1 cellular context compared by ENCODE assay signal in the genomic region with DNA sequence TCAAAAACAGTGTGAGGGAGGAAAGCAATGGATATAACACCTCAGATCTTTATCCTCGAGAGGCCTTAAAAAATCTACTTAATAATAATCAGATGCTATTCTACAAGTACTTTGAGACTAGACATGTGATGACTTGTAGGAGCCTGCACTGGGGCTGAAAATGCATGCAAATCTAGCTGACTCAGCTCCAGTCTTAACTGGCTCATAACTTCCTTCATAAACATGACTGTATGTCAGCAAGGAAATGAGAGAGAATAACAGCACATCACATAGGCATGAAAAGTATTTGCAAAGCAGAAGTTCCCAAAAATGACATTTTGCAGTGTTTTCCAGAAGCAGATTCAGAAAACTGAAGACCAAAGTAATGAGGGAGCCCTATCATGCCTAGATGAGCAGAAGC.
A peak's percentile ranks its signal among the peaks of the same experiment; 100 is the strongest.
TF ChIP-seq lines count a peak whose summit lies in the region.

No MANE protein-coding gene starts in this region.

TF ChIP-seq in SK-N-SH, 30 proteins besides CTCF, POLR2A, EP300 and RAD21 (continued from another document):
- TF ChIP-seq, protein P1, sequence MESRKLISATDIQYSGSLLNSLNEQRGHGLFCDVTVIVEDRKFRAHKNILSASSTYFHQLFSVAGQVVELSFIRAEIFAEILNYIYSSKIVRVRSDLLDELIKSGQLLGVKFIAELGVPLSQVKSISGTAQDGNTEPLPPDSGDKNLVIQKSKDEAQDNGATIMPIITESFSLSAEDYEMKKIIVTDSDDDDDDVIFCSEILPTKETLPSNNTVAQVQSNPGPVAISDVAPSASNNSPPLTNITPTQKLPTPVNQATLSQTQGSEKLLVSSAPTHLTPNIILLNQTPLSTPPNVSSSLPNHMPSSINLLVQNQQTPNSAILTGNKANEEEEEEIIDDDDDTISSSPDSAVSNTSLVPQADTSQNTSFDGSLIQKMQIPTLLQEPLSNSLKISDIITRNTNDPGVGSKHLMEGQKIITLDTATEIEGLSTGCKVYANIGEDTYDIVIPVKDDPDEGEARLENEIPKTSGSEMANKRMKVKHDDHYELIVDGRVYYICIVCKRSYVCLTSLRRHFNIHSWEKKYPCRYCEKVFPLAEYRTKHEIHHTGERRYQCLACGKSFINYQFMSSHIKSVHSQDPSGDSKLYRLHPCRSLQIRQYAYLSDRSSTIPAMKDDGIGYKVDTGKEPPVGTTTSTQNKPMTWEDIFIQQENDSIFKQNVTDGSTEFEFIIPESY (IDR thresholded peaks at IDR 0.05; ENCODE audit: borderline replicate concordance, low read depth) = no peak
- TF ChIP-seq, protein P2, sequence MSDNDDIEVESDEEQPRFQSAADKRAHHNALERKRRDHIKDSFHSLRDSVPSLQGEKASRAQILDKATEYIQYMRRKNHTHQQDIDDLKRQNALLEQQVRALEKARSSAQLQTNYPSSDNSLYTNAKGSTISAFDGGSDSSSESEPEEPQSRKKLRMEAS (IDR thresholded peaks at IDR 0.05; ENCODE audit: low read depth) = peak; percentile 77
- no peak for TF ChIP-seq NRF1 (IDR thresholded peaks at IDR 0.05; ENCODE audit: low read depth, low read length)
- no peak for TF ChIP-seq FOXJ3 (CRISPR knock-in tag; IDR thresholded peaks at IDR 0.05)
- no peak for TF ChIP-seq MEF2A (IDR thresholded peaks at IDR 0.05; ENCODE audit: borderline replicate concordance, low read depth)
- peak; percentile 85 for TF ChIP-seq JUND (IDR thresholded peaks at IDR 0.05)
- peak; percentile 76 for TF ChIP-seq TCF12 (IDR thresholded peaks at IDR 0.05)
- no peak for TF ChIP-seq IRF3 (IDR thresholded peaks at IDR 0.05; ENCODE audit: low read depth, low read length)
- TF ChIP-seq, protein P3, sequence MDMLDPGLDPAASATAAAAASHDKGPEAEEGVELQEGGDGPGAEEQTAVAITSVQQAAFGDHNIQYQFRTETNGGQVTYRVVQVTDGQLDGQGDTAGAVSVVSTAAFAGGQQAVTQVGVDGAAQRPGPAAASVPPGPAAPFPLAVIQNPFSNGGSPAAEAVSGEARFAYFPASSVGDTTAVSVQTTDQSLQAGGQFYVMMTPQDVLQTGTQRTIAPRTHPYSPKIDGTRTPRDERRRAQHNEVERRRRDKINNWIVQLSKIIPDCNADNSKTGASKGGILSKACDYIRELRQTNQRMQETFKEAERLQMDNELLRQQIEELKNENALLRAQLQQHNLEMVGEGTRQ (IDR thresholded peaks at IDR 0.05; ENCODE audit: borderline replicate concordance, low read depth, low read length) = no peak
- TF ChIP-seq CHD2 (IDR thresholded peaks at IDR 0.05; ENCODE audit: low read length, partially characterized antibody) = no peak
- no peak; the same call in none of the 2 replicates for TF ChIP-seq NFIC (IDR thresholded peaks at IDR 0.05; ENCODE audit: borderline replicate concordance)
- TF ChIP-seq, protein P4, sequence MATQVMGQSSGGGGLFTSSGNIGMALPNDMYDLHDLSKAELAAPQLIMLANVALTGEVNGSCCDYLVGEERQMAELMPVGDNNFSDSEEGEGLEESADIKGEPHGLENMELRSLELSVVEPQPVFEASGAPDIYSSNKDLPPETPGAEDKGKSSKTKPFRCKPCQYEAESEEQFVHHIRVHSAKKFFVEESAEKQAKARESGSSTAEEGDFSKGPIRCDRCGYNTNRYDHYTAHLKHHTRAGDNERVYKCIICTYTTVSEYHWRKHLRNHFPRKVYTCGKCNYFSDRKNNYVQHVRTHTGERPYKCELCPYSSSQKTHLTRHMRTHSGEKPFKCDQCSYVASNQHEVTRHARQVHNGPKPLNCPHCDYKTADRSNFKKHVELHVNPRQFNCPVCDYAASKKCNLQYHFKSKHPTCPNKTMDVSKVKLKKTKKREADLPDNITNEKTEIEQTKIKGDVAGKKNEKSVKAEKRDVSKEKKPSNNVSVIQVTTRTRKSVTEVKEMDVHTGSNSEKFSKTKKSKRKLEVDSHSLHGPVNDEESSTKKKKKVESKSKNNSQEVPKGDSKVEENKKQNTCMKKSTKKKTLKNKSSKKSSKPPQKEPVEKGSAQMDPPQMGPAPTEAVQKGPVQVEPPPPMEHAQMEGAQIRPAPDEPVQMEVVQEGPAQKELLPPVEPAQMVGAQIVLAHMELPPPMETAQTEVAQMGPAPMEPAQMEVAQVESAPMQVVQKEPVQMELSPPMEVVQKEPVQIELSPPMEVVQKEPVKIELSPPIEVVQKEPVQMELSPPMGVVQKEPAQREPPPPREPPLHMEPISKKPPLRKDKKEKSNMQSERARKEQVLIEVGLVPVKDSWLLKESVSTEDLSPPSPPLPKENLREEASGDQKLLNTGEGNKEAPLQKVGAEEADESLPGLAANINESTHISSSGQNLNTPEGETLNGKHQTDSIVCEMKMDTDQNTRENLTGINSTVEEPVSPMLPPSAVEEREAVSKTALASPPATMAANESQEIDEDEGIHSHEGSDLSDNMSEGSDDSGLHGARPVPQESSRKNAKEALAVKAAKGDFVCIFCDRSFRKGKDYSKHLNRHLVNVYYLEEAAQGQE (IDR thresholded peaks at IDR 0.05; ENCODE audit: low read depth, low read length) = no peak
